ENCODE assay signal across 26 cellular contexts in genomic region chr1:33661791-33662190, GRCh38.
DNase-seq lines count a peak whose midpoint lies in the region; TF ChIP-seq lines count a peak whose summit lies in the region.
"Had no signal": no experiment of that assay in that cellular context is flagged by ENCODE, and none has a peak within 500 bp of the region (broad histone marks: within the 10 kb centered on the region; RNA-seq: fewer than 3 reads in every experiment).

No MANE protein-coding gene starts in this region.

- H3K4me3 ChIP-seq in SJCRH30 = no peak overlapping the region
- no peak overlapping the region for H3K4me3 ChIP-seq in BE2C (ENCODE audit: low read depth, low read length)
- no peak overlapping the region for H3K4me3 ChIP-seq in thyroid gland (replicated peaks in 1 of 3)
- H3K4me3 ChIP-seq: adrenal gland, heart left ventricle, MG63, neural progenitor cell, thoracic aorta had no signal

- no peaks in the 10 kb centered on the region for H3K9me3 ChIP-seq in SJCRH30 (replicated peaks)
- no peaks in the 10 kb centered on the region for H3K9me3 ChIP-seq in BE2C
- no peaks in the 10 kb centered on the region for H3K9me3 ChIP-seq in thyroid gland
- H3K9me3 ChIP-seq: adrenal gland, heart left ventricle, MG63, thoracic aorta had no signal

- no peak for TF ChIP-seq POLR2A in thyroid gland (IDR thresholded peaks at IDR 0.05)

- intact Hi-C loops in thyroid gland (cut with DNase I) = no loop called here

- H3K27me3 ChIP-seq in SJCRH30 (peaks cover 6% of the 10 kb centered on the region; the same call in 1 of the 2 replicates), BE2C (no peaks in the 10 kb centered on the region), thyroid gland (no peaks in the 10 kb centered on the region)
- H3K27me3 ChIP-seq: adrenal gland, heart left ventricle, MG63, neural progenitor cell had no signal

- H3K27ac ChIP-seq in SJCRH30 (no peak overlapping the region), thyroid gland (no peak overlapping the region)
- H3K27ac ChIP-seq: adrenal gland, heart left ventricle, neural progenitor cell, thoracic aorta had no signal

- TF ChIP-seq CTCF in BE2C (IDR thresholded peaks at IDR 0.05; ENCODE audit: low read depth, low read length) (no peak), thyroid gland (IDR thresholded peaks at IDR 0.05) (no peak)

- H3K4me1 ChIP-seq in SJCRH30 (no peaks in the 10 kb centered on the region), BE2C (no peaks in the 10 kb centered on the region), thyroid gland (no peaks in the 10 kb centered on the region)
- H3K4me1 ChIP-seq: adrenal gland, neural progenitor cell had no signal

- 54 to 62% methylated on average over 4 of the region's 4 CpGs for WGBS in thyroid gland, 2 donors

- H3K36me3 ChIP-seq in SJCRH30 (no peaks in the 10 kb centered on the region), BE2C (no peaks in the 10 kb centered on the region), thyroid gland (no peaks in the 10 kb centered on the region)
- H3K36me3 ChIP-seq: adrenal gland, heart left ventricle, MG63, neural progenitor cell, thoracic aorta had no signal

- DNase-seq in NCI-H1417 (lab: John Stamatoyannopoulos, UW) (peak; percentile 52 to 87 (median 84)), NCI-H1417 treated with DMSO at 0.1 percent for 48 hours (lab: John Stamatoyannopoulos, UW) (no peak), NCI-H2171 (lab: John Stamatoyannopoulos, UW) (peak; percentile 16), SJCRH30 (peak; percentile 40 to 47), occipital lobe (lab: John Stamatoyannopoulos, UW) (peak; percentile 24), BE2C (no peak), LoVo (ENCODE audit: low spot score) (no peak), thyroid gland (no peak)
- DNase-seq: activated CD4-positive, alpha-beta T cell treated with anti-CD3 and anti-CD28 coated beads for 1 hour; activated CD8-positive, alpha-beta memory T cell treated with anti-CD3 and anti-CD28 coated beads, Interleukin-2, amount 50 U/mL, for 48 hours; activated CD8-positive, alpha-beta T cell treated with anti-CD3 and anti-CD28 coated beads for 36 hours; activated naive CD4-positive, alpha-beta T cell treated with anti-CD3 and anti-CD28 coated beads, Interleukin-2, amount 10 ng/mL, durations not matched to agents 7 days and 5 days; adrenal gland; CD4-positive, CD25-positive, alpha-beta regulatory T cell; heart left ventricle; KG1; kidney; MG63; NCI-H345; right cardiac atrium; Right ventricle myocardium superior; stimulated activated CD4-positive, alpha-beta T cell treated with anti-CD3 and anti-CD28 coated beads, Interleukin-2, amount 100 ng/mL, for 24 hours; stimulated activated naive CD8-positive, alpha-beta T cell treated with anti-CD3 and anti-CD28 coated beads, Interleukin-15, Interleukin-2, amounts not matched to agents 100 U/mL and 50 U/mL, for 24 hours; T-helper 17 cell had no signal

Comparison
In these comparisons a context has a peak if more than half of its experiments do, and no peak if none do; other contexts are left out.
1. DNase-seq: peak in NCI-H1417 (3 of 3), NCI-H2171 (single experiment), SJCRH30 (2 of 2) and occipital lobe (single experiment); none in NCI-H1417 treated with DMSO at 0.1 percent for 48 hours (single experiment), BE2C (single experiment), LoVo (single experiment) and thyroid gland (0 of 2).